ENCODE assay signal across 1 cellular context in the genomic region with DNA sequence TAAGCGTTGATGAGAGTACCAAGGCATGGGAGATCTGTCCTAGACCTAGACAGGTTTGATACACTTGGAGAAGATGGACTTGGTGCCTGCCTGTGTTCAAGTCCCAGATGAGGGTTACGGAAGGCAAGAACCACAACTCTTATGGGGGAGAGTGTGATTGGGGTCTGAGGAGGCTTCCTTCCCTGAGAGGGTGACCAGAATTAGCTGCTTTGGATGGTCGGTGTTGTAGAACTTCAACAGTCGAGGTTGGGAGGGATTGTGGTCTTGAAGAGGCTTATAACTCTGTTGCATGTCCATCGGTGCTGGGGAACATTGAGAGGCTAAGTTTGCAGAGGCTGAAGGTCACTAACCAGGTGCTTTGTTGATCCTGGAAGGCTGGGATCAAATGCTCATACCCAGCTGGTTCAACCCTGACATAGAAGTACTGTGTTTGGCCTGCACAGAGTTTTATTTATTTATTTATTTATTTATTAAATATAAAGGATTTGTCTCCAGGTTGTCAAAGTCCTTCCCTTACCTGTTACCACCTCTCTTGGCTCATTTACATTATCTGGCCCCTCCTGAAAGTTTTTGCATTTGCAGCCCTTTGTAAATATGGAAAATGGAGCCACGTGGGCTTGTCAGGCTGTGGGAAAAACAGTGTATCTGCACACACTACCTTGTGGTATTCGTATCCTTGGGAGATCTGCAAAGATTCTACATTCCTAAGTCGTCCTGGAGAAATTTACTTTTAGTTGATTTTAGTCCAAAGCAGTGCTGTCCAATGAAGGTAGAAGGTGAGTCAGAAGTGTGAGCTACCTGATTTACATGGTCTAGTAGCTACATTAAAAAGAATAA.
A peak's percentile ranks its signal among the peaks of the same experiment; 100 is the strongest.
TF ChIP-seq lines count a peak whose summit lies in the region.

No MANE protein-coding gene starts in this region.

TF ChIP-seq in HepG2, 621 proteins besides CTCF, POLR2A, EP300 and RAD21 (continued from another document):
- TF ChIP-seq, protein P1, sequence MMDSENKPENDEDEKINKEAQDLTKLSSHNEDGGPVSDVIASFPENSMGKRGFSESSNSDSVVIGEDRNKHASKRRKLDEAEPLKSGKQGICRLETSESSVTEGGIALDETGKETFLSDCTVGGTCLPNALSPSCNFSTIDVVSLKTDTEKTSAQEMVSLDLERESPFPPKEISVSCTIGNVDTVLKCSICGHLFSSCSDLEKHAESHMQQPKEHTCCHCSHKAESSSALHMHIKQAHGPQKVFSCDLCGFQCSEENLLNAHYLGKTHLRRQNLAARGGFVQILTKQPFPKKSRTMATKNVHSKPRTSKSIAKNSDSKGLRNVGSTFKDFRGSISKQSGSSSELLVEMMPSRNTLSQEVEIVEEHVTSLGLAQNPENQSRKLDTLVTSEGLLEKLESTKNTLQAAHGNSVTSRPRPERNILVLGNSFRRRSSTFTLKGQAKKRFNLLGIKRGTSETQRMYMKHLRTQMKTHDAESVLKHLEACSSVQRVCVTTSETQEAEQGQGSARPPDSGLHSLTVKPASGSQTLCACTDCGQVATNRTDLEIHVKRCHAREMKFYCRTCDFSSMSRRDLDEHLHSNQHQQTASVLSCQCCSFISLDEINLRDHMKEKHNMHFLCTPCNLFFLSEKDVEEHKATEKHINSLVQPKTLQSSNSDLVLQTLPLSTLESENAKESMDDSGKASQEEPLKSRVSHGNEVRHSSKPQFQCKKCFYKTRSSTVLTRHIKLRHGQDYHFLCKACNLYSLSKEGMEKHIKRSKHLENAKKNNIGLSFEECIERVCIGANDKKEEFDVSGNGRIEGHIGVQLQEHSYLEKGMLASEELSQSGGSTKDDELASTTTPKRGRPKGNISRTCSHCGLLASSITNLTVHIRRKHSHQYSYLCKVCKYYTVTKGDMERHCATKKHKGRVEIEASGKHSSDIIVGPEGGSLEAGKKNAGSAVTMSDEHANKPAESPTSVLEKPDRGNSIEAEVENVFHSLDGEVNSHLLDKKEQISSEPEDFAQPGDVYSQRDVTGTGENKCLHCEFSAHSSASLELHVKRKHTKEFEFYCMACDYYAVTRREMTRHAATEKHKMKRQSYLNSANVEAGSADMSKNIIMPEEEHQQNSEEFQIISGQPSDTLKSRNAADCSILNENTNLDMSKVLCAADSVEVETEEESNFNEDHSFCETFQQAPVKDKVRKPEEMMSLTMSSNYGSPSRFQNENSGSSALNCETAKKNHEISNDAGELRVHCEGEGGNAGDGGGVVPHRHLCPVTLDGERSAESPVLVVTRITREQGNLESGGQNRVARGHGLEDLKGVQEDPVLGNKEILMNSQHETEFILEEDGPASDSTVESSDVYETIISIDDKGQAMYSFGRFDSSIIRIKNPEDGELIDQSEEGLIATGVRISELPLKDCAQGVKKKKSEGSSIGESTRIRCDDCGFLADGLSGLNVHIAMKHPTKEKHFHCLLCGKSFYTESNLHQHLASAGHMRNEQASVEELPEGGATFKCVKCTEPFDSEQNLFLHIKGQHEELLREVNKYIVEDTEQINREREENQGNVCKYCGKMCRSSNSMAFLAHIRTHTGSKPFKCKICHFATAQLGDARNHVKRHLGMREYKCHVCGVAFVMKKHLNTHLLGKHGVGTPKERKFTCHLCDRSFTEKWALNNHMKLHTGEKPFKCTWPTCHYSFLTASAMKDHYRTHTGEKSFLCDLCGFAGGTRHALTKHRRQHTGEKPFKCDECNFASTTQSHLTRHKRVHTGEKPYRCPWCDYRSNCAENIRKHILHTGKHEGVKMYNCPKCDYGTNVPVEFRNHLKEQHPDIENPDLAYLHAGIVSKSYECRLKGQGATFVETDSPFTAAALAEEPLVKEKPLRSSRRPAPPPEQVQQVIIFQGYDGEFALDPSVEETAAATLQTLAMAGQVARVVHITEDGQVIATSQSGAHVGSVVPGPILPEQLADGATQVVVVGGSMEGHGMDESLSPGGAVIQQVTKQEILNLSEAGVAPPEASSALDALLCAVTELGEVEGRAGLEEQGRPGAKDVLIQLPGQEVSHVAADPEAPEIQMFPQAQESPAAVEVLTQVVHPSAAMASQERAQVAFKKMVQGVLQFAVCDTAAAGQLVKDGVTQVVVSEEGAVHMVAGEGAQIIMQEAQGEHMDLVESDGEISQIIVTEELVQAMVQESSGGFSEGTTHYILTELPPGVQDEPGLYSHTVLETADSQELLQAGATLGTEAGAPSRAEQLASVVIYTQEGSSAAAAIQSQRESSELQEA (CRISPR knock-in tag; IDR thresholded peaks at IDR 0.05; ENCODE audit: not compliant biosample characterization) = no peak
- TF ChIP-seq ZNF766 (CRISPR knock-in tag; IDR thresholded peaks at IDR 0.05; ENCODE audit: borderline replicate concordance) = no peak
- TF ChIP-seq, protein P2, sequence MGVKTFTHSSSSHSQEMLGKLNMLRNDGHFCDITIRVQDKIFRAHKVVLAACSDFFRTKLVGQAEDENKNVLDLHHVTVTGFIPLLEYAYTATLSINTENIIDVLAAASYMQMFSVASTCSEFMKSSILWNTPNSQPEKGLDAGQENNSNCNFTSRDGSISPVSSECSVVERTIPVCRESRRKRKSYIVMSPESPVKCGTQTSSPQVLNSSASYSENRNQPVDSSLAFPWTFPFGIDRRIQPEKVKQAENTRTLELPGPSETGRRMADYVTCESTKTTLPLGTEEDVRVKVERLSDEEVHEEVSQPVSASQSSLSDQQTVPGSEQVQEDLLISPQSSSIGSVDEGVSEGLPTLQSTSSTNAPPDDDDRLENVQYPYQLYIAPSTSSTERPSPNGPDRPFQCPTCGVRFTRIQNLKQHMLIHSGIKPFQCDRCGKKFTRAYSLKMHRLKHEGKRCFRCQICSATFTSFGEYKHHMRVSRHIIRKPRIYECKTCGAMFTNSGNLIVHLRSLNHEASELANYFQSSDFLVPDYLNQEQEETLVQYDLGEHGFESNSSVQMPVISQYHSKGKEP (CRISPR knock-in tag; IDR thresholded peaks at IDR 0.05) = no peak
- no peak for TF ChIP-seq NFIB (CRISPR knock-in tag; IDR thresholded peaks at IDR 0.05; ENCODE audit: borderline replicate concordance)
- 0 out of 2 replicates have a peak, but pooled peaks have one; percentile 40 for TF ChIP-seq UBTF (CRISPR knock-in tag; IDR thresholded peaks at IDR 0.05)
- no peak for TF ChIP-seq ZBTB20 (CRISPR knock-in tag; IDR thresholded peaks at IDR 0.05; ENCODE audit: borderline replicate concordance, low read depth)
- TF ChIP-seq GTF2F1 (IDR thresholded peaks at IDR 0.05; ENCODE audit: low read length) = no peak
- TF ChIP-seq ZMYM3 (CRISPR knock-in tag; IDR thresholded peaks at IDR 0.05) = 0 out of 2 replicates have a peak, but pooled peaks have one; percentile 27
- TF ChIP-seq, protein P3, sequence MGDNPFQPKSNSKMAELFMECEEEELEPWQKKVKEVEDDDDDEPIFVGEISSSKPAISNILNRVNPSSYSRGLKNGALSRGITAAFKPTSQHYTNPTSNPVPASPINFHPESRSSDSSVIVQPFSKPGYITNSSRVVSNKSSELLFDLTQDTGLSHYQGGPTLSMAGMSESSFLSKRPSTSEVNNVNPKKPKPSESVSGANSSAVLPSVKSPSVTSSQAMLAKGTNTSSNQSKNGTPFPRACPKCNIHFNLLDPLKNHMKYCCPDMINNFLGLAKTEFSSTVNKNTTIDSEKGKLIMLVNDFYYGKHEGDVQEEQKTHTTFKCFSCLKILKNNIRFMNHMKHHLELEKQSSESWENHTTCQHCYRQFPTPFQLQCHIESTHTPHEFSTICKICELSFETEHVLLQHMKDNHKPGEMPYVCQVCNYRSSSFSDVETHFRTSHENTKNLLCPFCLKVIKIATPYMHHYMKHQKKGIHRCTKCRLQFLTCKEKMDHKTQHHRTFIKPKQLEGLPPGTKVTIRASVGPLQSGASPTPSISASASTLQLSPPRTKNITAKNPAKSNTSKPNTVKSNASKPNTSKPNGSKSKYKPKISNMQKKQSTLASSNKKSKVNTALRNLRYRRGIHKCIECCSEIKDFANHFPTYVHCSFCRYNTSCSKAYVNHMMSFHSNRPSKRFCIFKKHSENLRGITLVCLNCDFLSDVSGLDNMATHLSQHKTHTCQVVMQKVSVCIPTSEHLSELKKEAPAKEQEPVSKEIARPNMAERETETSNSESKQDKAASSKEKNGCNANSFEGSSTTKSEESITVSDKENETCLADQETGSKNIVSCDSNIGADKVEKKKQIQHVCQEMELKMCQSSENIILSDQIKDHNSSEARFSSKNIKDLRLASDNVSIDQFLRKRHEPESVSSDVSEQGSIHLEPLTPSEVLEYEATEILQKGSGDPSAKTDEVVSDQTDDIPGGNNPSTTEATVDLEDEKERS (CRISPR knock-in tag; IDR thresholded peaks at IDR 0.05) = no peak
- TF ChIP-seq PHF5A (CRISPR knock-in tag; IDR thresholded peaks at IDR 0.05; ENCODE audit: low read depth, unreplicated experiment) = no peak
- TF ChIP-seq ZNF496 (CRISPR knock-in tag; IDR thresholded peaks at IDR 0.05; ENCODE audit: insufficient replicate concordance) = no peak
- 0 out of 2 replicates have a peak, but pooled peaks have one; percentile 8 for TF ChIP-seq ZNF713 (CRISPR knock-in tag; IDR thresholded peaks at IDR 0.05)
- peak; percentile 52; the same call in 1 of the 2 replicates for TF ChIP-seq PITX1 (CRISPR knock-in tag; IDR thresholded peaks at IDR 0.05)
- no peak for TF ChIP-seq TIGD3 (CRISPR knock-in tag; IDR thresholded peaks at IDR 0.05; ENCODE audit: borderline replicate concordance)
- TF ChIP-seq SRSF4 (IDR thresholded peaks at IDR 0.05; ENCODE audit: low read depth, low read length, poor library complexity, severe bottlenecking) = no peak
- no peak for TF ChIP-seq KMT2A (CRISPR knock-in tag; IDR thresholded peaks at IDR 0.05)
